In the genomic region with DNA sequence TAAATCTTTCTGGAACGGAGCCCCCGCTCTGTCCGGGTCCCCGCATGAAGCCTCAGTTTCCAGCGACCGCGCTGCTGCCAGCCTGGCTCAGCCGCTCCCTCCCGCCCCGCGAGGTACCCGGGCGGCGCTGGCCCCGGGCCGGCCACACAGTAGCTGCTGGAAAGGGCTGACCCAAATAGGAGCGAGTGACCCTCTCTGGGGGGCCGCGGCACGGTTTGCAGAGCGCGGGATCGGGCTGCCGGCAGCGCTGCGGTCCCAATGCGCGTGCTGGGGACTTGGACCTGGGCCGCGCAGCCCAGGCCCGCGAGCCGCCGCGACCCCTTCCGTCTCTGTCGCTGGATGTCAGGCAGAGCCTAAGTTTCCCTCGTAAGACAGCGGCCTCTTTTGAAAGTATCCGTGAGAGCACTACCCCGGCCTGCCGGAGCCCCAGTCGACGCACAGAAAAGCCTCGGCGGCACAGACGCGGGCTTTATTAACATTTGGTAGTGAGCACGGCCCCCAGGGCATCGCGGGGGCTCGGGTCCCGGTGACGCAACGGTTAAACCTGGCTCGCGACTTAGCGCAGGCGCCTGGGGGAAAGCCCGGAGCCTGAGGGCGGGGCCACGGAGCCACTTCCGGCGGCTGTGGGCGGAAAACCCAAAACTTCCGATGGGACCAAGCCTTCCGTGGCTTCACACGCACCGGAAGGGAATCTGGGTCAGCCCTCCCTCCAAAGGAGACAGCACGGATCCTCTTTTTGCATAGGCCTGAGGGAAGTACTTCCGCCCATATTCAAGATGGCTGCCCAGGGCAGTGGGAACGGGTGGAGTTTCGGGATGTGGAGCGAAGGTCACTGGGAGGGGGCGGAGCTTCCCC, we compare ENCODE assay signal across 1 cellular context.
TF ChIP-seq lines count a peak whose summit lies in the region.

No MANE protein-coding gene starts in this region.

TF ChIP-seq in K562, 482 proteins besides CTCF, POLR2A, EP300 and RAD21 (continued from another document and continues in another):
- TF ChIP-seq, protein P1, sequence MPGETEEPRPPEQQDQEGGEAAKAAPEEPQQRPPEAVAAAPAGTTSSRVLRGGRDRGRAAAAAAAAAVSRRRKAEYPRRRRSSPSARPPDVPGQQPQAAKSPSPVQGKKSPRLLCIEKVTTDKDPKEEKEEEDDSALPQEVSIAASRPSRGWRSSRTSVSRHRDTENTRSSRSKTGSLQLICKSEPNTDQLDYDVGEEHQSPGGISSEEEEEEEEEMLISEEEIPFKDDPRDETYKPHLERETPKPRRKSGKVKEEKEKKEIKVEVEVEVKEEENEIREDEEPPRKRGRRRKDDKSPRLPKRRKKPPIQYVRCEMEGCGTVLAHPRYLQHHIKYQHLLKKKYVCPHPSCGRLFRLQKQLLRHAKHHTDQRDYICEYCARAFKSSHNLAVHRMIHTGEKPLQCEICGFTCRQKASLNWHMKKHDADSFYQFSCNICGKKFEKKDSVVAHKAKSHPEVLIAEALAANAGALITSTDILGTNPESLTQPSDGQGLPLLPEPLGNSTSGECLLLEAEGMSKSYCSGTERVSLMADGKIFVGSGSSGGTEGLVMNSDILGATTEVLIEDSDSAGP (CRISPR knock-in tag; IDR thresholded peaks at IDR 0.05) = no peak
- TF ChIP-seq, protein P2, sequence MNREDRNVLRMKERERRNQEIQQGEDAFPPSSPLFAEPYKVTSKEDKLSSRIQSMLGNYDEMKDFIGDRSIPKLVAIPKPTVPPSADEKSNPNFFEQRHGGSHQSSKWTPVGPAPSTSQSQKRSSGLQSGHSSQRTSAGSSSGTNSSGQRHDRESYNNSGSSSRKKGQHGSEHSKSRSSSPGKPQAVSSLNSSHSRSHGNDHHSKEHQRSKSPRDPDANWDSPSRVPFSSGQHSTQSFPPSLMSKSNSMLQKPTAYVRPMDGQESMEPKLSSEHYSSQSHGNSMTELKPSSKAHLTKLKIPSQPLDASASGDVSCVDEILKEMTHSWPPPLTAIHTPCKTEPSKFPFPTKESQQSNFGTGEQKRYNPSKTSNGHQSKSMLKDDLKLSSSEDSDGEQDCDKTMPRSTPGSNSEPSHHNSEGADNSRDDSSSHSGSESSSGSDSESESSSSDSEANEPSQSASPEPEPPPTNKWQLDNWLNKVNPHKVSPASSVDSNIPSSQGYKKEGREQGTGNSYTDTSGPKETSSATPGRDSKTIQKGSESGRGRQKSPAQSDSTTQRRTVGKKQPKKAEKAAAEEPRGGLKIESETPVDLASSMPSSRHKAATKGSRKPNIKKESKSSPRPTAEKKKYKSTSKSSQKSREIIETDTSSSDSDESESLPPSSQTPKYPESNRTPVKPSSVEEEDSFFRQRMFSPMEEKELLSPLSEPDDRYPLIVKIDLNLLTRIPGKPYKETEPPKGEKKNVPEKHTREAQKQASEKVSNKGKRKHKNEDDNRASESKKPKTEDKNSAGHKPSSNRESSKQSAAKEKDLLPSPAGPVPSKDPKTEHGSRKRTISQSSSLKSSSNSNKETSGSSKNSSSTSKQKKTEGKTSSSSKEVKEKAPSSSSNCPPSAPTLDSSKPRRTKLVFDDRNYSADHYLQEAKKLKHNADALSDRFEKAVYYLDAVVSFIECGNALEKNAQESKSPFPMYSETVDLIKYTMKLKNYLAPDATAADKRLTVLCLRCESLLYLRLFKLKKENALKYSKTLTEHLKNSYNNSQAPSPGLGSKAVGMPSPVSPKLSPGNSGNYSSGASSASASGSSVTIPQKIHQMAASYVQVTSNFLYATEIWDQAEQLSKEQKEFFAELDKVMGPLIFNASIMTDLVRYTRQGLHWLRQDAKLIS (CRISPR knock-in tag; IDR thresholded peaks at IDR 0.05) = peak; percentile 91; the same call in 1 of the 2 replicates
- no peak for TF ChIP-seq PTRF (tag; IDR thresholded peaks at IDR 0.05)
- TF ChIP-seq SMARCE1 (IDR thresholded peaks at IDR 0.05) = 0 out of 2 replicates have a peak, but pooled peaks have one; percentile 2
- TF ChIP-seq, protein P3, sequence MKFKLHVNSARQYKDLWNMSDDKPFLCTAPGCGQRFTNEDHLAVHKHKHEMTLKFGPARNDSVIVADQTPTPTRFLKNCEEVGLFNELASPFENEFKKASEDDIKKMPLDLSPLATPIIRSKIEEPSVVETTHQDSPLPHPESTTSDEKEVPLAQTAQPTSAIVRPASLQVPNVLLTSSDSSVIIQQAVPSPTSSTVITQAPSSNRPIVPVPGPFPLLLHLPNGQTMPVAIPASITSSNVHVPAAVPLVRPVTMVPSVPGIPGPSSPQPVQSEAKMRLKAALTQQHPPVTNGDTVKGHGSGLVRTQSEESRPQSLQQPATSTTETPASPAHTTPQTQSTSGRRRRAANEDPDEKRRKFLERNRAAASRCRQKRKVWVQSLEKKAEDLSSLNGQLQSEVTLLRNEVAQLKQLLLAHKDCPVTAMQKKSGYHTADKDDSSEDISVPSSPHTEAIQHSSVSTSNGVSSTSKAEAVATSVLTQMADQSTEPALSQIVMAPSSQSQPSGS (CRISPR knock-in tag; IDR thresholded peaks at IDR 0.05) = 0 out of 2 replicates have a peak, but pooled peaks have one; percentile 58
- TF ChIP-seq, protein P4, sequence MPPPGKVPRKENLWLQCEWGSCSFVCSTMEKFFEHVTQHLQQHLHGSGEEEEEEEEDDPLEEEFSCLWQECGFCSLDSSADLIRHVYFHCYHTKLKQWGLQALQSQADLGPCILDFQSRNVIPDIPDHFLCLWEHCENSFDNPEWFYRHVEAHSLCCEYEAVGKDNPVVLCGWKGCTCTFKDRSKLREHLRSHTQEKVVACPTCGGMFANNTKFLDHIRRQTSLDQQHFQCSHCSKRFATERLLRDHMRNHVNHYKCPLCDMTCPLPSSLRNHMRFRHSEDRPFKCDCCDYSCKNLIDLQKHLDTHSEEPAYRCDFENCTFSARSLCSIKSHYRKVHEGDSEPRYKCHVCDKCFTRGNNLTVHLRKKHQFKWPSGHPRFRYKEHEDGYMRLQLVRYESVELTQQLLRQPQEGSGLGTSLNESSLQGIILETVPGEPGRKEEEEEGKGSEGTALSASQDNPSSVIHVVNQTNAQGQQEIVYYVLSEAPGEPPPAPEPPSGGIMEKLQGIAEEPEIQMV (tag; conservative IDR thresholded peaks at IDR 0.05; ENCODE audit: low read depth) = no peak
- TF ChIP-seq SREBF1 (IDR thresholded peaks at IDR 0.05; ENCODE audit: borderline replicate concordance, low read depth, low read length) = 0 out of 2 replicates have a peak, but pooled peaks have one; percentile 63
- TF ChIP-seq BRCA1 (IDR thresholded peaks at IDR 0.05) = no peak
- no peak for TF ChIP-seq BRCA1 (CRISPR knock-in tag; IDR thresholded peaks at IDR 0.05)
- TF ChIP-seq, protein P5, sequence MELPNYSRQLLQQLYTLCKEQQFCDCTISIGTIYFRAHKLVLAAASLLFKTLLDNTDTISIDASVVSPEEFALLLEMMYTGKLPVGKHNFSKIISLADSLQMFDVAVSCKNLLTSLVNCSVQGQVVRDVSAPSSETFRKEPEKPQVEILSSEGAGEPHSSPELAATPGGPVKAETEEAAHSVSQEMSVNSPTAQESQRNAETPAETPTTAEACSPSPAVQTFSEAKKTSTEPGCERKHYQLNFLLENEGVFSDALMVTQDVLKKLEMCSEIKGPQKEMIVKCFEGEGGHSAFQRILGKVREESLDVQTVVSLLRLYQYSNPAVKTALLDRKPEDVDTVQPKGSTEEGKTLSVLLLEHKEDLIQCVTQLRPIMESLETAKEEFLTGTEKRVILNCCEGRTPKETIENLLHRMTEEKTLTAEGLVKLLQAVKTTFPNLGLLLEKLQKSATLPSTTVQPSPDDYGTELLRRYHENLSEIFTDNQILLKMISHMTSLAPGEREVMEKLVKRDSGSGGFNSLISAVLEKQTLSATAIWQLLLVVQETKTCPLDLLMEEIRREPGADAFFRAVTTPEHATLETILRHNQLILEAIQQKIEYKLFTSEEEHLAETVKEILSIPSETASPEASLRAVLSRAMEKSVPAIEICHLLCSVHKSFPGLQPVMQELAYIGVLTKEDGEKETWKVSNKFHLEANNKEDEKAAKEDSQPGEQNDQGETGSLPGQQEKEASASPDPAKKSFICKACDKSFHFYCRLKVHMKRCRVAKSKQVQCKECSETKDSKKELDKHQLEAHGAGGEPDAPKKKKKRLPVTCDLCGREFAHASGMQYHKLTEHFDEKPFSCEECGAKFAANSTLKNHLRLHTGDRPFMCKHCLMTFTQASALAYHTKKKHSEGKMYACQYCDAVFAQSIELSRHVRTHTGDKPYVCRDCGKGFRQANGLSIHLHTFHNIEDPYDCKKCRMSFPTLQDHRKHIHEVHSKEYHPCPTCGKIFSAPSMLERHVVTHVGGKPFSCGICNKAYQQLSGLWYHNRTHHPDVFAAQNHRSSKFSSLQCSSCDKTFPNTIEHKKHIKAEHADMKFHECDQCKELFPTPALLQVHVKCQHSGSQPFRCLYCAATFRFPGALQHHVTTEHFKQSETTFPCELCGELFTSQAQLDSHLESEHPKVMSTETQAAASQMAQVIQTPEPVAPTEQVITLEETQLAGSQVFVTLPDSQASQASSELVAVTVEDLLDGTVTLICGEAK (IDR thresholded peaks at IDR 0.05) = peak; percentile 100
- TF ChIP-seq, protein P5 (CRISPR knock-in tag; IDR thresholded peaks at IDR 0.05) = no peak
- TF ChIP-seq STAT5B (CRISPR knock-in tag; IDR thresholded peaks at IDR 0.05) = no peak
- 0 out of 2 replicates have a peak, but pooled peaks have one; percentile 37 for TF ChIP-seq ZNF232 (CRISPR knock-in tag; IDR thresholded peaks at IDR 0.05)
- TF ChIP-seq, protein P6, sequence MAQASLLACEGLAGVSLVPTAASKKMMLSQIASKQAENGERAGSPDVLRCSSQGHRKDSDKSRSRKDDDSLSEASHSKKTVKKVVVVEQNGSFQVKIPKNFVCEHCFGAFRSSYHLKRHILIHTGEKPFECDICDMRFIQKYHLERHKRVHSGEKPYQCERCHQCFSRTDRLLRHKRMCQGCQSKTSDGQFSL (CRISPR knock-in tag; IDR thresholded peaks at IDR 0.05) = no peak
- TF ChIP-seq, protein P6 (tag; IDR thresholded peaks at IDR 0.05) = peak in 1 of 2 experiments; percentile 44; a peak in 1 of 4 replicates
- no peak for TF ChIP-seq KLF1 (tag; IDR thresholded peaks at IDR 0.05)
- TF ChIP-seq SAFB (IDR thresholded peaks at IDR 0.05; ENCODE audit: borderline replicate concordance, low read depth, low read length) = no peak
- TF ChIP-seq, protein P7, sequence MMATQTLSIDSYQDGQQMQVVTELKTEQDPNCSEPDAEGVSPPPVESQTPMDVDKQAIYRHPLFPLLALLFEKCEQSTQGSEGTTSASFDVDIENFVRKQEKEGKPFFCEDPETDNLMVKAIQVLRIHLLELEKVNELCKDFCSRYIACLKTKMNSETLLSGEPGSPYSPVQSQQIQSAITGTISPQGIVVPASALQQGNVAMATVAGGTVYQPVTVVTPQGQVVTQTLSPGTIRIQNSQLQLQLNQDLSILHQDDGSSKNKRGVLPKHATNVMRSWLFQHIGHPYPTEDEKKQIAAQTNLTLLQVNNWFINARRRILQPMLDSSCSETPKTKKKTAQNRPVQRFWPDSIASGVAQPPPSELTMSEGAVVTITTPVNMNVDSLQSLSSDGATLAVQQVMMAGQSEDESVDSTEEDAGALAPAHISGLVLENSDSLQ (IDR thresholded peaks at IDR 0.05) = peak; percentile 74
- TF ChIP-seq, protein P8, sequence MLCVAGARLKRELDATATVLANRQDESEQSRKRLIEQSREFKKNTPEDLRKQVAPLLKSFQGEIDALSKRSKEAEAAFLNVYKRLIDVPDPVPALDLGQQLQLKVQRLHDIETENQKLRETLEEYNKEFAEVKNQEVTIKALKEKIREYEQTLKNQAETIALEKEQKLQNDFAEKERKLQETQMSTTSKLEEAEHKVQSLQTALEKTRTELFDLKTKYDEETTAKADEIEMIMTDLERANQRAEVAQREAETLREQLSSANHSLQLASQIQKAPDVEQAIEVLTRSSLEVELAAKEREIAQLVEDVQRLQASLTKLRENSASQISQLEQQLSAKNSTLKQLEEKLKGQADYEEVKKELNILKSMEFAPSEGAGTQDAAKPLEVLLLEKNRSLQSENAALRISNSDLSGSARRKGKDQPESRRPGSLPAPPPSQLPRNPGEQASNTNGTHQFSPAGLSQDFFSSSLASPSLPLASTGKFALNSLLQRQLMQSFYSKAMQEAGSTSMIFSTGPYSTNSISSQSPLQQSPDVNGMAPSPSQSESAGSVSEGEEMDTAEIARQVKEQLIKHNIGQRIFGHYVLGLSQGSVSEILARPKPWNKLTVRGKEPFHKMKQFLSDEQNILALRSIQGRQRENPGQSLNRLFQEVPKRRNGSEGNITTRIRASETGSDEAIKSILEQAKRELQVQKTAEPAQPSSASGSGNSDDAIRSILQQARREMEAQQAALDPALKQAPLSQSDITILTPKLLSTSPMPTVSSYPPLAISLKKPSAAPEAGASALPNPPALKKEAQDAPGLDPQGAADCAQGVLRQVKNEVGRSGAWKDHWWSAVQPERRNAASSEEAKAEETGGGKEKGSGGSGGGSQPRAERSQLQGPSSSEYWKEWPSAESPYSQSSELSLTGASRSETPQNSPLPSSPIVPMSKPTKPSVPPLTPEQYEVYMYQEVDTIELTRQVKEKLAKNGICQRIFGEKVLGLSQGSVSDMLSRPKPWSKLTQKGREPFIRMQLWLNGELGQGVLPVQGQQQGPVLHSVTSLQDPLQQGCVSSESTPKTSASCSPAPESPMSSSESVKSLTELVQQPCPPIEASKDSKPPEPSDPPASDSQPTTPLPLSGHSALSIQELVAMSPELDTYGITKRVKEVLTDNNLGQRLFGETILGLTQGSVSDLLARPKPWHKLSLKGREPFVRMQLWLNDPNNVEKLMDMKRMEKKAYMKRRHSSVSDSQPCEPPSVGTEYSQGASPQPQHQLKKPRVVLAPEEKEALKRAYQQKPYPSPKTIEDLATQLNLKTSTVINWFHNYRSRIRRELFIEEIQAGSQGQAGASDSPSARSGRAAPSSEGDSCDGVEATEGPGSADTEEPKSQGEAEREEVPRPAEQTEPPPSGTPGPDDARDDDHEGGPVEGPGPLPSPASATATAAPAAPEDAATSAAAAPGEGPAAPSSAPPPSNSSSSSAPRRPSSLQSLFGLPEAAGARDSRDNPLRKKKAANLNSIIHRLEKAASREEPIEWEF (CRISPR knock-in tag; IDR thresholded peaks at IDR 0.05) = no peak
- peak; percentile 85; the same call in 1 of the 2 replicates for TF ChIP-seq ZBTB7A (IDR thresholded peaks at IDR 0.05; ENCODE audit: borderline replicate concordance, control insufficient read depth, low read depth, low read length)
